1 cellular context compared by ENCODE assay signal in genomic region chrX:129843459-129844306, GRCh38.
TF ChIP-seq lines count a peak whose summit lies in the region.

TSS of gene ZDHHC9 (minus strand) at chrX:129843886. CDS start at chrX:129841945, 1,941 bp downstream.

TF ChIP-seq in GM12878, 131 proteins besides CTCF, POLR2A, EP300 and RAD21 (continued from another document and continues in another):
- TF ChIP-seq CUX1 (IDR thresholded peaks at IDR 0.05; ENCODE audit: insufficient replicate concordance, low read depth, low read length) = no peak
- TF ChIP-seq CBX3 (IDR thresholded peaks at IDR 0.05; ENCODE audit: borderline replicate concordance, low read depth) = no peak
- no peak for TF ChIP-seq KAT2A (conservative IDR thresholded peaks at IDR 0.05; ENCODE audit: control insufficient read depth, low read depth, low read length)
- no peak for TF ChIP-seq PAX8 (IDR thresholded peaks at IDR 0.05)
- TF ChIP-seq MEF2A (IDR thresholded peaks at IDR 0.05; ENCODE audit: insufficient read depth, low read depth, low read length) = no peak
- TF ChIP-seq SMAD5 (IDR thresholded peaks at IDR 0.05; ENCODE audit: low read depth) = no peak
- 0 out of 2 replicates have a peak, but pooled peaks have one; percentile 11 for TF ChIP-seq TCF12 (IDR thresholded peaks at IDR 0.05; ENCODE audit: low read depth, low read length)
- no peak for TF ChIP-seq SPI1 (IDR thresholded peaks at IDR 0.05; ENCODE audit: borderline replicate concordance, insufficient read depth, low read depth, low read length)
- no peak for TF ChIP-seq EZH2 (IDR thresholded peaks at IDR 0.05; ENCODE audit: borderline replicate concordance, control insufficient read depth, low read depth, low read length)
- no peak; the same call in 1 of the 2 replicates for TF ChIP-seq NFYA (IDR thresholded peaks at IDR 0.05; ENCODE audit: borderline replicate concordance, low read depth, low read length)
- no peak for TF ChIP-seq BCLAF1 (IDR thresholded peaks at IDR 0.05)
- TF ChIP-seq SIX5 (IDR thresholded peaks at IDR 0.05; ENCODE audit: low read depth, low read length, severe bottlenecking) = no peak
- TF ChIP-seq NFIC (IDR thresholded peaks at IDR 0.05; ENCODE audit: low read depth, low read length) = no peak
- no peak for TF ChIP-seq JUNB (IDR thresholded peaks at IDR 0.05)
- TF ChIP-seq ATF3 (IDR thresholded peaks at IDR 0.05; ENCODE audit: borderline replicate concordance, extremely low read depth, low read depth, low read length) = no peak
- no peak for TF ChIP-seq RELA (IDR thresholded peaks at IDR 0.05; ENCODE audit: borderline replicate concordance, partially characterized antibody)
- TF ChIP-seq IRF3 (IDR thresholded peaks at IDR 0.05) = peak; percentile 27; the same call in 1 of the 2 replicates
- no peak for TF ChIP-seq TCF7 (IDR thresholded peaks at IDR 0.05; ENCODE audit: borderline replicate concordance)
- no peak for TF ChIP-seq ETV6 (conservative IDR thresholded peaks at IDR 0.05 in 1 of 2, IDR thresholded peaks at IDR 0.05 in 1 of 2; ENCODE audit: borderline replicate concordance in 1 of 2, low read depth in 1 of 2)
- no peak for TF ChIP-seq SKIL (IDR thresholded peaks at IDR 0.05; ENCODE audit: low read depth, poor library complexity, severe bottlenecking)
- TF ChIP-seq HSF1 (IDR thresholded peaks at IDR 0.05; ENCODE audit: low read depth, low read length) = no peak
- peak; percentile 46; the same call in 1 of the 2 replicates for TF ChIP-seq MXI1 (IDR thresholded peaks at IDR 0.05; ENCODE audit: low read depth, low read length)
- no peak for TF ChIP-seq RAD51 (IDR thresholded peaks at IDR 0.05)
- no peak for TF ChIP-seq ZZZ3 (IDR thresholded peaks at IDR 0.05; ENCODE audit: control insufficient read depth, insufficient read length, low read depth)
- no peak for TF ChIP-seq PRDM15 (CRISPR knock-in tag; IDR thresholded peaks at IDR 0.05)
- TF ChIP-seq SMAD1 (IDR thresholded peaks at IDR 0.05; ENCODE audit: low read depth, partially characterized antibody) = no peak
- TF ChIP-seq RELB (IDR thresholded peaks at IDR 0.05; ENCODE audit: low read depth) = no peak
- no peak for TF ChIP-seq HDAC6 (IDR thresholded peaks at IDR 0.05; ENCODE audit: unreplicated experiment)
- TF ChIP-seq ZNF24 (IDR thresholded peaks at IDR 0.05) = no peak
- TF ChIP-seq EGR1 (IDR thresholded peaks at IDR 0.05; ENCODE audit: borderline replicate concordance in 1 of 2, low read depth in 2 of 2, low read length in 2 of 2) = peak in 1 of 2 experiments; percentile 60; a peak in 1 of 3 replicates
- no peak for TF ChIP-seq IKZF2 (IDR thresholded peaks at IDR 0.05)
- peak; percentile 27; the same call in 1 of the 2 replicates for TF ChIP-seq POLR2AphosphoS5 (IDR thresholded peaks at IDR 0.05; ENCODE audit: low read length)
- TF ChIP-seq SMC3 (IDR thresholded peaks at IDR 0.05; ENCODE audit: borderline replicate concordance, low read length) = no peak
- TF ChIP-seq ZNF207 (IDR thresholded peaks at IDR 0.05; ENCODE audit: borderline replicate concordance) = no peak
- TF ChIP-seq NRF1 (conservative IDR thresholded peaks at IDR 0.05; ENCODE audit: low read depth, low read length) = no peak
- TF ChIP-seq CHD2 (IDR thresholded peaks at IDR 0.05; ENCODE audit: borderline replicate concordance, low read depth, low read length) = peak; percentile 80
- no peak for TF ChIP-seq MLLT1 (IDR thresholded peaks at IDR 0.05)
- TF ChIP-seq SP1 (IDR thresholded peaks at IDR 0.05; ENCODE audit: low read depth, low read length) = peak; percentile 91
- TF ChIP-seq MYC (IDR thresholded peaks at IDR 0.05; ENCODE audit: insufficient read depth, insufficient read length, insufficient replicate concordance, low read length, severe bottlenecking) = no peak
- no peak for TF ChIP-seq POU2F2 (IDR thresholded peaks at IDR 0.05; ENCODE audit: borderline replicate concordance, low read depth, low read length)
